ENCODE assay signal across 25 cellular contexts in the genomic region with DNA sequence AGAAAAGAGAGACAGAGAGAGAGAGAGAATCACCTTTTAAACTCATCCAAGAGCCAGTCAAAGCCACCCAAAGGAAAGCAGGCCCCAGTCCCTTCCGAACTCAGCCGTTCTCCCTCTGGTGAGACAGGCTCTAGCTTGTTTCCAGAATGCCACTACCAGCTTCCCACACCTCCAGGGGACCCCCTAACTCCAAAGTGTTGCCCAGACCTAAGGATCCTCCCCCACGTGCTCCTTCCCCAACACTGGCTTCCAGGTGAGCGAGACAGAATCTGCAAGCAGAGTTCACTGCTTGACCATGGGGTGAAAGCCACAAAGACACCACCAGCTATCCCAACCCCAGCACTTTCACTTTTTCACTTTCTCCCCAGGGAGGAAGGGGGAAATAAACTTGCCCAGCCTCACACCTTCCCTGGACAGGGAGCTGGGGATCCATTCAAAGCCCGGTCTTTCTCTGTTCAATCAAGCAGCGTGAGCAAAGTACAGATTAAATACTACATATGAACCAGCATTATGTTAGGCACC. TPM values are rescaled to one million over a fixed set of nuclear protein-coding genes. Genes with fewer than 3 reads are reported as not detected.
A peak's percentile ranks its signal among the peaks of the same experiment; 100 is the strongest.
DNase-seq lines count a peak whose midpoint lies in the region; ATAC-seq, FAIRE-seq and TF ChIP-seq lines count a peak whose summit lies in the region.
"Had no signal": no experiment of that assay in that cellular context is flagged by ENCODE, and none has a peak within 500 bp of the region (broad histone marks: within the 10 kb centered on the region; RNA-seq: fewer than 3 reads in every experiment).

No MANE protein-coding gene starts in this region.

- RAD21 ChIA-PET in GM12878 (lab: Charles Lee; ENCODE audit: unreplicated experiment): interaction anchor here (1.3 to 2.2 kb wide), 3 partner anchors 14 to 76 kb away, joined by 3 to 7 read pairs (median 7); no protein-coding TSS in a partner anchor

- POLR2A ChIA-PET in GM12878 (lab: Charles Lee): interaction anchor here (1.0 kb wide), 1 partner anchor 79 kb away, joined by 3 read pairs; no protein-coding TSS in a partner anchor

- no peak for TF ChIP-seq EP300 in GM12878 (IDR thresholded peaks at IDR 0.05; ENCODE audit: borderline replicate concordance in 1 of 2, control insufficient read depth in 1 of 2, low read depth in 2 of 2, low read length in 2 of 2)

- no peak for ATAC-seq in activated naive CD8-positive, alpha-beta T cell treated with anti-CD3 and anti-CD28 coated beads, Interleukin-2, amount 50 U/mL, for 24 hours
- ATAC-seq in GM12878: peak; percentile 11
- ATAC-seq in activated CD8-positive, alpha-beta memory T cell treated with anti-CD3 and anti-CD28 coated beads, Interleukin-2, amount 10 ng/mL, durations not matched to agents 7 days and 5 days: no peak

- H3K79me2 ChIP-seq in GM12878 (ENCODE audit: control insufficient read depth, insufficient read depth, low read length): peaks cover 88% of the 10 kb centered on the region
- H3K79me2 ChIP-seq: parathyroid adenoma had no signal

- no peak overlapping the region for H2AFZ ChIP-seq in GM12878 (ENCODE audit: control insufficient read depth, low read depth, low read length)
- H2AFZ ChIP-seq: parathyroid adenoma had no signal

- H3K4me3 ChIP-seq in GM12878: peak overlapping the region; percentile 1; the same call in 1 of the 2 replicates
- H3K4me3 ChIP-seq in mucosa of rectum (ENCODE audit: low read length in 2 of 2): no peak overlapping the region
- no peak overlapping the region for H3K4me3 ChIP-seq in vagina
- H3K4me3 ChIP-seq in lower leg skin (ENCODE audit: low read depth, poor library complexity, severe bottlenecking): no peak overlapping the region
- H3K4me3 ChIP-seq: ascending aorta had no signal

- DNase-seq in activated naive CD8-positive, alpha-beta T cell treated with anti-CD3 and anti-CD28 coated beads, Interleukin-2, amount 50 U/mL, for 24 hours: no peak
- DNase-seq in activated naive CD8-positive, alpha-beta T cell treated with anti-CD3 and anti-CD28 coated beads for 36 hours: no peak
- DNase-seq in GM12878 (ENCODE audit: low read depth, low spot score): no peak
- DNase-seq in vagina (ENCODE audit: extremely low spot score in 2 of 2): peak; percentile 37
- DNase-seq in lower leg skin (ENCODE audit: low spot score in 2 of 2): no peak
- no peak for DNase-seq in SW480 (ENCODE audit: low spot score)
- no peak for DNase-seq in activated CD8-positive, alpha-beta memory T cell treated with anti-CD3 and anti-CD28 coated beads, Interleukin-2, amount 10 ng/mL, durations not matched to agents 7 days and 5 days
- DNase-seq: activated naive CD4-positive, alpha-beta T cell treated with Interleukin-2 at 50 U/mL for 16 hours; activated T-cell treated with anti-CD3 and anti-CD28 coated beads, Interleukin-2, amount 50 U/mL, for 1 hour; cortex of kidney; DMS 273 treated with DMSO at 0.1 percent for 48 hours; GF-D8; GOT3; NCI-H1930; NCI-H446; RPMI8226; stimulated activated CD4-positive, alpha-beta T cell treated with anti-CD3 and anti-CD28 coated beads, Interleukin-4, amount 100 ng/mL, for 1 hour; substantia nigra had no signal

- H3K9ac ChIP-seq in GM12878 (ENCODE audit: control insufficient read depth, insufficient read depth, low read length): peak overlapping the region; percentile 41
- peak overlapping the region; percentile 17 to 30 for H3K9ac ChIP-seq in mucosa of rectum (ENCODE audit: low read depth in 1 of 2, low read length in 2 of 2)
- H3K9ac ChIP-seq: parathyroid adenoma had no signal

- TF ChIP-seq POLR2A in GM12878 (IDR thresholded peaks at IDR 0.05; ENCODE audit: low read depth, low read length) (no peak), vagina (IDR thresholded peaks at IDR 0.05) (no peak), lower leg skin (IDR thresholded peaks at IDR 0.05) (no peak)

- H3K4me3 Mint-ChIP-seq in activated naive CD8-positive, alpha-beta T cell treated with anti-CD3 and anti-CD28 coated beads, Interleukin-2, amount 50 U/mL, for 24 hours: no peak overlapping the region
- H3K4me3 Mint-ChIP-seq in activated naive CD8-positive, alpha-beta T cell treated with anti-CD3 and anti-CD28 coated beads for 36 hours: no peak overlapping the region
- no peak overlapping the region for H3K4me3 Mint-ChIP-seq in activated CD8-positive, alpha-beta memory T cell treated with anti-CD3 and anti-CD28 coated beads, Interleukin-2, amount 10 ng/mL, durations not matched to agents 7 days and 5 days
- H3K4me3 Mint-ChIP-seq: T-cell had no signal

- H3K4me1 ChIP-seq in GM12878 (ENCODE audit: control insufficient read depth, insufficient read depth, low read length): peaks cover 69% of the 10 kb centered on the region
- H3K4me1 ChIP-seq in mucosa of rectum (ENCODE audit: control insufficient read depth in 2 of 2, insufficient read depth in 2 of 2, low read length in 2 of 2): peaks cover 39 to 60% of the 10 kb centered on the region in 2 donors
- peaks cover 27% of the 10 kb centered on the region for H3K4me1 ChIP-seq in vagina
- H3K4me1 ChIP-seq: ascending aorta, parathyroid adenoma had no signal

- WGBS in GM12878 (ENCODE audit: insufficient coverage, insufficient replicate concordance, low lambda C conversion rate, missing lambda C conversion rate): 59% methylated on average over 6 of the region's 6 CpGs
- 70 to 74% methylated on average over 6 of the region's 6 CpGs for WGBS in lower leg skin, 2 donors

- H3K27me3 ChIP-seq in GM12878 (replicated peaks in 1 of 2; ENCODE audit: control insufficient read depth in 2 of 2, insufficient read depth in 2 of 2, low read length in 1 of 2) (no peaks in the 10 kb centered on the region), mucosa of rectum (ENCODE audit: control insufficient read depth in 2 of 2, insufficient read depth in 2 of 2, low read length in 2 of 2) (no peaks in the 10 kb centered on the region), vagina (no peaks in the 10 kb centered on the region)
- H3K27me3 ChIP-seq: ascending aorta had no signal

- BruUV-seq in GM12878 (replicated peaks; lab: Mats Ljungman, UMichigan): no TSS peak

- no peak for TF ChIP-seq RAD21 in GM12878 (IDR thresholded peaks at IDR 0.05; ENCODE audit: insufficient read depth, low read depth, low read length)

- peaks cover 9% of the 10 kb centered on the region for H3K27me3 Mint-ChIP-seq in activated naive CD8-positive, alpha-beta T cell treated with anti-CD3 and anti-CD28 coated beads, Interleukin-2, amount 50 U/mL, for 24 hours
- peaks cover 23% of the 10 kb centered on the region for H3K27me3 Mint-ChIP-seq in activated naive CD8-positive, alpha-beta T cell treated with anti-CD3 and anti-CD28 coated beads for 36 hours
- H3K27me3 Mint-ChIP-seq in activated CD8-positive, alpha-beta memory T cell treated with anti-CD3 and anti-CD28 coated beads, Interleukin-2, amount 10 ng/mL, durations not matched to agents 7 days and 5 days: peaks cover 43% of the 10 kb centered on the region

- H3K4me1 Mint-ChIP-seq in activated naive CD8-positive, alpha-beta T cell treated with anti-CD3 and anti-CD28 coated beads, Interleukin-2, amount 50 U/mL, for 24 hours: peaks cover 35% of the 10 kb centered on the region
- H3K4me1 Mint-ChIP-seq in activated naive CD8-positive, alpha-beta T cell treated with anti-CD3 and anti-CD28 coated beads for 36 hours: peaks cover 17% of the 10 kb centered on the region
- peaks cover 4% of the 10 kb centered on the region for H3K4me1 Mint-ChIP-seq in activated CD8-positive, alpha-beta memory T cell treated with anti-CD3 and anti-CD28 coated beads, Interleukin-2, amount 10 ng/mL, durations not matched to agents 7 days and 5 days

- intact Hi-C loops in GM12878 (cut with micrococcal nuclease; ENCODE audit: unreplicated experiment) (loop anchor here (2.0 kb wide), 1 partner anchor 34 kb away; no protein-coding TSS in a partner anchor), vagina (cut with DNase I) (no loop called here), lower leg skin (cut with DNase I; ENCODE audit: low total_unique reads) (no loop called here)

- no peaks in the 10 kb centered on the region for H3K9me3 Mint-ChIP-seq in activated naive CD8-positive, alpha-beta T cell treated with anti-CD3 and anti-CD28 coated beads, Interleukin-2, amount 50 U/mL, for 24 hours
- H3K9me3 Mint-ChIP-seq in activated naive CD8-positive, alpha-beta T cell treated with anti-CD3 and anti-CD28 coated beads for 36 hours: no peaks in the 10 kb centered on the region
- H3K9me3 Mint-ChIP-seq in activated CD8-positive, alpha-beta memory T cell treated with anti-CD3 and anti-CD28 coated beads, Interleukin-2, amount 10 ng/mL, durations not matched to agents 7 days and 5 days (ENCODE audit: low read depth): no peaks in the 10 kb centered on the region
- H3K9me3 Mint-ChIP-seq: T-cell had no signal

- SMC1A ChIA-PET in GM12878 (lab: Charles Lee; ENCODE audit: uncharacterized antibody, unreplicated experiment): interaction anchor here (0.6 to 1.6 kb wide), 5 partner anchors 35 to 214 kb away, joined by 3 to 7 read pairs (median 3); no protein-coding TSS in a partner anchor

- CTCF ChIA-PET in GM12878 (lab: Yijun Ruan, JAX): interaction anchor here (1.2 to 1.9 kb wide), 3 partner anchors 10 to 68 kb away, joined by 3 to 6 read pairs (median 4); no protein-coding TSS in a partner anchor
- CTCF ChIA-PET in activated CD8-positive, alpha-beta memory T cell treated with anti-CD3 and anti-CD28 coated beads, Interleukin-2, amount 10 ng/mL, durations not matched to agents 7 days and 5 days (lab: Charles Lee): no interaction called here

- no peaks in the 10 kb centered on the region for H3K9me3 ChIP-seq in GM12878 (replicated peaks; ENCODE audit: control insufficient read depth, insufficient read depth, low read length)
- H3K9me3 ChIP-seq in mucosa of rectum (ENCODE audit: control insufficient read depth in 2 of 2, low read length in 2 of 2): no peaks in the 10 kb centered on the region
- no peaks in the 10 kb centered on the region for H3K9me3 ChIP-seq in vagina
- H3K9me3 ChIP-seq: ascending aorta had no signal

- H3K27ac Mint-ChIP-seq in activated naive CD8-positive, alpha-beta T cell treated with anti-CD3 and anti-CD28 coated beads, Interleukin-2, amount 50 U/mL, for 24 hours: peak overlapping the region; percentile 61
- H3K27ac Mint-ChIP-seq in activated naive CD8-positive, alpha-beta T cell treated with anti-CD3 and anti-CD28 coated beads for 36 hours: no peak overlapping the region
- no peak overlapping the region for H3K27ac Mint-ChIP-seq in activated CD8-positive, alpha-beta memory T cell treated with anti-CD3 and anti-CD28 coated beads, Interleukin-2, amount 10 ng/mL, durations not matched to agents 7 days and 5 days
- H3K27ac Mint-ChIP-seq: T-cell had no signal

- TF ChIP-seq CTCF in GM12878 (IDR thresholded peaks at IDR 0.05 in 2 of 3, conservative IDR thresholded peaks at IDR 0.05 in 1 of 3; ENCODE audit: control insufficient read depth in 2 of 3, extremely low read depth in 1 of 3, insufficient read depth in 1 of 3, low read depth in 3 of 3, low read length in 3 of 3) (no peak), vagina (IDR thresholded peaks at IDR 0.05) (no peak), lower leg skin (IDR thresholded peaks at IDR 0.05) (no peak)

- in situ Hi-C loops in GM12878 (cut with MboI): no loop called here

- H3K36me3 Mint-ChIP-seq in activated naive CD8-positive, alpha-beta T cell treated with anti-CD3 and anti-CD28 coated beads, Interleukin-2, amount 50 U/mL, for 24 hours (ENCODE audit: low read depth): no peaks in the 10 kb centered on the region
- H3K36me3 Mint-ChIP-seq in activated naive CD8-positive, alpha-beta T cell treated with anti-CD3 and anti-CD28 coated beads for 36 hours: no peaks in the 10 kb centered on the region
- no peaks in the 10 kb centered on the region for H3K36me3 Mint-ChIP-seq in activated CD8-positive, alpha-beta memory T cell treated with anti-CD3 and anti-CD28 coated beads, Interleukin-2, amount 10 ng/mL, durations not matched to agents 7 days and 5 days
- H3K36me3 Mint-ChIP-seq: T-cell had no signal

- H3K36me3 ChIP-seq in GM12878 (ENCODE audit: control insufficient read depth in 2 of 2, insufficient read depth in 2 of 2, low read length in 1 of 2) (peaks cover 0 to 4% of the 10 kb centered on the region in 2 experiments; a peak in 1 of 4 replicates), mucosa of rectum (ENCODE audit: control insufficient read depth in 2 of 2, insufficient read depth in 2 of 2, low read length in 2 of 2) (peaks cover 0 to 3% of the 10 kb centered on the region in 2 donors), vagina (no peaks in the 10 kb centered on the region)
- H3K36me3 ChIP-seq: ascending aorta had no signal

- H3K27ac ChIP-seq in GM12878 (ENCODE audit: control insufficient read depth, insufficient read depth) (peak overlapping the region; percentile 87), mucosa of rectum (ENCODE audit: low read depth in 2 of 2, low read length in 2 of 2) (peak overlapping the region; percentile 74 to 83), vagina (no peak overlapping the region)
- H3K27ac ChIP-seq: ascending aorta, C4-2B, parathyroid adenoma had no signal

- no peaks in the 10 kb centered on the region for H4K20me1 ChIP-seq in GM12878 (ENCODE audit: control insufficient read depth, insufficient read depth)

- no peak for FAIRE-seq in GM12878 (lab: Jason Lieb, UNC)
- FAIRE-seq: frontal cortex had no signal

- H3K4me2 ChIP-seq in GM12878 (ENCODE audit: control insufficient read depth, insufficient read depth): peak overlapping the region; percentile 72

RNA-seq across cellular contexts. Expression of a gene that starts 38.5 kb away (rescaled TPM):
- 1 to 10 TPM; 1.6 to 1.8 TPM for total RNA-seq in activated naive CD8-positive, alpha-beta T cell treated with anti-CD3 and anti-CD28 coated beads for 36 hours
- 2.6 and 3.2 TPM in 2 replicates for total RNA-seq in GM12878 (2013; cell fraction: nucleolus; rRNA removed)
- total RNA-seq in GM12878 (2014; rRNA removed) (12.6 and 13.2 TPM in 2 replicates), GM12878 (2014; rRNA removed; fragmentation: Illumina TruSeq; extraction: Trizol) (9.4 and 11.1 TPM in 2 replicates), GM12878 (2021) (22.7 and 26.6 TPM in 2 replicates), vagina (48.4 TPM), lower leg skin (10 to 100 TPM; 62.8 to 94.4 (median 71.5) TPM)
- polyA plus RNA-seq in GM12878 (2011; ENCODE audit: low read depth): 13.7 TPM
- polyA plus RNA-seq in GM12878 (2011; rRNA removed) (not detected in 2 replicates), GM12878 (2014; fragmentation: Illumina TruSeq; extraction: Trizol) (10.7 and 11.1 TPM in 2 replicates), GM12878 (2014; fragmentation: Nextera tagmentation; extraction: Ambion mirVana) (10 to 100 TPM in 1 of 2 experiments, 1 to 10 TPM in 1; 9.0 to 11.2 TPM), GM12878 (2014; rRNA removed) (7.5 and 8.1 TPM in 2 replicates), GM12878 (2016; fragmentation: Nextera tagmentation; extraction: Ambion mirVana) (1 to 10 TPM; 8.4 to 9.9 TPM)
- polyA plus RNA-seq in GM12878 (2011; cell fraction: cytosol; rRNA removed): not detected in 2 replicates
- not detected in 2 replicates for polyA plus RNA-seq in GM12878 (2011; cell fraction: nucleus; rRNA removed)
- polyA plus RNA-seq in GM12878 (2012): 21.4 TPM in 2 replicates
- polyA minus RNA-seq in GM12878 (2011; rRNA and poly(A)+ RNA removed): not detected in 2 replicates
- not detected in 2 replicates for polyA minus RNA-seq in GM12878 (2011; cell fraction: cytosol; rRNA and poly(A)+ RNA removed)
- polyA minus RNA-seq in GM12878 (2011; cell fraction: nucleus; rRNA and poly(A)+ RNA removed): not detected in 2 replicates
- not detected for total RNA-seq in activated CD8-positive, alpha-beta memory T cell treated with anti-CD3 and anti-CD28 coated beads, Interleukin-2, amount 10 ng/mL, durations not matched to agents 7 days and 5 days
- total RNA-seq: A172 had no signal

Comparison
In these comparisons a context has a peak if more than half of its experiments do, and no peak if none do; other contexts are left out.
1. DNase-seq: peak in vagina (2 of 2); none in activated naive CD8-positive, alpha-beta T cell treated with anti-CD3 and anti-CD28 coated beads, Interleukin-2, amount 50 U/mL, for 24 hours (single experiment), activated naive CD8-positive, alpha-beta T cell treated with anti-CD3 and anti-CD28 coated beads for 36 hours (single experiment), GM12878 (single experiment), lower leg skin (0 of 2), SW480 (single experiment) and activated CD8-positive, alpha-beta memory T cell treated with anti-CD3 and anti-CD28 coated beads, Interleukin-2, amount 10 ng/mL, durations not matched to agents 7 days and 5 days (single experiment).